Comparison of ENCODE assay signal across 21 cellular contexts in genomic region chr20:61310954-61311353, GRCh38. TPM values are rescaled to one million over a fixed set of nuclear protein-coding genes. Genes with fewer than 3 reads are reported as not detected.
A peak's percentile ranks its signal among the peaks of the same experiment; 100 is the strongest.
DNase-seq lines count a peak whose midpoint lies in the region; ATAC-seq, FAIRE-seq and TF ChIP-seq lines count a peak whose summit lies in the region.
"Had no signal": no experiment of that assay in that cellular context is flagged by ENCODE, and none has a peak within 500 bp of the region (broad histone marks: within the 10 kb centered on the region; RNA-seq: fewer than 3 reads in every experiment).

No MANE protein-coding gene starts in this region.

- no peaks in the 10 kb centered on the region for H3K9me3 ChIP-seq in HEK293 (ENCODE audit: control insufficient read depth, insufficient read depth, low read depth, low read length)
- H3K9me3 ChIP-seq in keratinocyte (ENCODE audit: control insufficient read depth, low read depth, low read length), result no peaks in the 10 kb centered on the region
- H3K9me3 ChIP-seq: A549, Caco-2, SK-N-SH had no signal

- H3K36me3 Mint-ChIP-seq in natural killer cell treated with Interleukin-12 subunit alpha and Interleukin-12 subunit beta and Interleukin-15 and Interleukin-18, amount 100 ng/mL, for 72 hours, result no peaks in the 10 kb centered on the region
- no peaks in the 10 kb centered on the region for H3K36me3 Mint-ChIP-seq in activated CD4-positive, alpha-beta memory T cell treated with anti-CD3 and anti-CD28 coated beads, Interleukin-2, amount 10 ng/mL, durations not matched to agents 7 days and 5 days (ENCODE audit: low read depth)

- H3K9ac ChIP-seq in keratinocyte (ENCODE audit: control insufficient read depth, extremely low read depth, insufficient read depth, low read length), result no peak overlapping the region
- H3K9ac ChIP-seq: SK-N-SH had no signal

- peaks cover 18% of the 10 kb centered on the region for H3K79me2 ChIP-seq in keratinocyte (ENCODE audit: control insufficient read depth, insufficient read depth, low read length)

- no peaks in the 10 kb centered on the region for H3K4me1 ChIP-seq in HEK293 (ENCODE audit: control insufficient read depth, insufficient read depth, low read length)
- H3K4me1 ChIP-seq in keratinocyte (ENCODE audit: control insufficient read depth, extremely low read depth, insufficient read depth, low read length), result peaks cover 23% of the 10 kb centered on the region
- H3K4me1 ChIP-seq: Caco-2 had no signal

- H3K9me3 Mint-ChIP-seq in natural killer cell treated with Interleukin-12 subunit alpha and Interleukin-12 subunit beta and Interleukin-15 and Interleukin-18, amount 100 ng/mL, for 72 hours, result no peaks in the 10 kb centered on the region
- H3K9me3 Mint-ChIP-seq in activated CD4-positive, alpha-beta memory T cell treated with anti-CD3 and anti-CD28 coated beads, Interleukin-2, amount 10 ng/mL, durations not matched to agents 7 days and 5 days, result peaks cover 9% of the 10 kb centered on the region

- H3K27ac ChIP-seq in HEK293 (ENCODE audit: extremely low read depth, low read depth, low read length), result no peak overlapping the region
- H3K27ac ChIP-seq in keratinocyte (ENCODE audit: control insufficient read depth, insufficient read depth, low read length), result no peak overlapping the region
- H3K27ac ChIP-seq: A549 had no signal

- no peak overlapping the region for H3K27ac Mint-ChIP-seq in natural killer cell treated with Interleukin-12 subunit alpha and Interleukin-12 subunit beta and Interleukin-15 and Interleukin-18, amount 100 ng/mL, for 72 hours
- no peak overlapping the region for H3K27ac Mint-ChIP-seq in activated CD4-positive, alpha-beta memory T cell treated with anti-CD3 and anti-CD28 coated beads, Interleukin-2, amount 10 ng/mL, durations not matched to agents 7 days and 5 days
- H3K27ac Mint-ChIP-seq: CD4-positive, alpha-beta T cell had no signal

- peaks cover 57% of the 10 kb centered on the region for H4K20me1 ChIP-seq in keratinocyte (ENCODE audit: control insufficient read depth, extremely low read depth, insufficient read depth, low read length)

- no peak for ATAC-seq in natural killer cell treated with Interleukin-12 subunit alpha and Interleukin-12 subunit beta and Interleukin-15 and Interleukin-18, amount 100 ng/mL, for 72 hours
- ATAC-seq: A549, GM12878 had no signal

- H3K36me3 ChIP-seq in HEK293 (ENCODE audit: control insufficient read depth in 2 of 2, insufficient read depth in 1 of 2, low read length in 2 of 2) (no peaks in the 10 kb centered on the region), bronchial epithelial cell (ENCODE audit: control insufficient read depth, insufficient read depth, low read length) (no peaks in the 10 kb centered on the region), keratinocyte (ENCODE audit: control insufficient read depth in 2 of 2, extremely low read depth in 1 of 2, insufficient read depth in 2 of 2, low read length in 2 of 2) (no peaks in the 10 kb centered on the region)

- POLR2A ChIA-PET in HEK293 (lab: Yijun Ruan, JAX), result no interaction called here
- POLR2A ChIA-PET in activated CD4-positive, alpha-beta memory T cell treated with anti-CD3 and anti-CD28 coated beads, Interleukin-2, amount 10 ng/mL, durations not matched to agents 7 days and 5 days (lab: Charles Lee), result no interaction called here

- H3K9me1 ChIP-seq in keratinocyte (ENCODE audit: control insufficient read depth, extremely low read depth, insufficient read depth, low read length), result no peaks in the 10 kb centered on the region

- no peak overlapping the region for H3K4me3 ChIP-seq in HEK293 (ENCODE audit: low read depth, low read length)
- no peak overlapping the region for H3K4me3 ChIP-seq in bronchial epithelial cell (ENCODE audit: low read depth, low read length)
- H3K4me3 ChIP-seq in keratinocyte (ENCODE audit: control insufficient read depth in 2 of 3, extremely low read depth in 1 of 3, insufficient read depth in 2 of 3, low read depth in 1 of 3, low read length in 3 of 3), result no peak overlapping the region
- H3K4me3 ChIP-seq: A549, GM12878 had no signal

- no peak for FAIRE-seq in bronchial epithelial cell (lab: Jason Lieb, UNC)
- peak; percentile 55 for FAIRE-seq in keratinocyte (lab: Jason Lieb, UNC)
- FAIRE-seq: A549, GM12878, GM19239, RCC 7860 had no signal

- H3K4me3 Mint-ChIP-seq in natural killer cell treated with Interleukin-12 subunit alpha and Interleukin-12 subunit beta and Interleukin-15 and Interleukin-18, amount 100 ng/mL, for 72 hours, result no peak overlapping the region
- no peak overlapping the region for H3K4me3 Mint-ChIP-seq in activated CD4-positive, alpha-beta memory T cell treated with anti-CD3 and anti-CD28 coated beads, Interleukin-2, amount 10 ng/mL, durations not matched to agents 7 days and 5 days
- H3K4me3 Mint-ChIP-seq: CD4-positive, alpha-beta T cell had no signal

- H3K27me3 ChIP-seq in bronchial epithelial cell (ENCODE audit: control insufficient read depth, insufficient read depth, low read length) (no peaks in the 10 kb centered on the region), keratinocyte (ENCODE audit: control insufficient read depth, extremely low read depth, insufficient read depth, low read length) (no peaks in the 10 kb centered on the region)

- no peaks in the 10 kb centered on the region for H3K27me3 Mint-ChIP-seq in natural killer cell treated with Interleukin-12 subunit alpha and Interleukin-12 subunit beta and Interleukin-15 and Interleukin-18, amount 100 ng/mL, for 72 hours
- no peaks in the 10 kb centered on the region for H3K27me3 Mint-ChIP-seq in activated CD4-positive, alpha-beta memory T cell treated with anti-CD3 and anti-CD28 coated beads, Interleukin-2, amount 10 ng/mL, durations not matched to agents 7 days and 5 days
- H3K27me3 Mint-ChIP-seq: CD4-positive, alpha-beta T cell had no signal

- no peak overlapping the region for H3K4me2 ChIP-seq in keratinocyte (ENCODE audit: control insufficient read depth, extremely low read depth, insufficient read depth, low read depth, low read length)
- H3K4me2 ChIP-seq: A549, SK-N-SH had no signal

- CTCF ChIA-PET in HEK293 (lab: Yijun Ruan, JAX), result no interaction called here
- CTCF ChIA-PET in activated CD4-positive, alpha-beta memory T cell treated with anti-CD3 and anti-CD28 coated beads, Interleukin-2, amount 10 ng/mL, durations not matched to agents 7 days and 5 days (lab: Charles Lee), result no interaction called here

- peak; percentile 45 for DNase-seq in bronchial epithelial cell (ENCODE audit: low read depth)
- peak; percentile 19 for DNase-seq in keratinocyte (ENCODE audit: low read depth, low spot score)
- peak; percentile 60 for DNase-seq in putamen (ENCODE audit: low spot score)
- DNase-seq in activated CD4-positive, alpha-beta T cell treated with anti-CD3 and anti-CD28 coated beads for 48 hours, result no peak
- no peak for DNase-seq in effector CD4-positive, alpha-beta T cell
- DNase-seq in natural killer cell treated with Interleukin-12 subunit alpha and Interleukin-12 subunit beta and Interleukin-15 and Interleukin-18, amount 100 ng/mL, for 72 hours (ENCODE audit: low spot score), result no peak
- DNase-seq in activated CD4-positive, alpha-beta memory T cell treated with anti-CD3 and anti-CD28 coated beads, Interleukin-2, amount 10 ng/mL, durations not matched to agents 7 days and 5 days, result no peak
- DNase-seq: Caco-2; CD4-positive, alpha-beta T cell; EL; NCI-H1092 treated with DMSO at 0.1 percent for 48 hours; NCI-H2081; NK-92 treated with Interleukin-12 subunit alpha and Interleukin-12 subunit beta, amount 100 ng/mL, for 24 hours; SHP77; SK-N-SH had no signal

- H2AFZ ChIP-seq in keratinocyte (ENCODE audit: control insufficient read depth, low read length), result no peak overlapping the region

- dilution Hi-C loops in keratinocyte (cut with MboI; ENCODE audit: extremely low pct_ligation_motif_present, low sequenced_read_pairs), result no loop called here

- no peaks in the 10 kb centered on the region for H3K4me1 Mint-ChIP-seq in natural killer cell treated with Interleukin-12 subunit alpha and Interleukin-12 subunit beta and Interleukin-15 and Interleukin-18, amount 100 ng/mL, for 72 hours (ENCODE audit: low read depth in 2 of 2)
- no peaks in the 10 kb centered on the region for H3K4me1 Mint-ChIP-seq in activated CD4-positive, alpha-beta memory T cell treated with anti-CD3 and anti-CD28 coated beads, Interleukin-2, amount 10 ng/mL, durations not matched to agents 7 days and 5 days

- TF ChIP-seq CTCF in HEK293 (tag by site-specific recombination; IDR thresholded peaks at IDR 0.05), result no peak
- TF ChIP-seq CTCF in bronchial epithelial cell (IDR thresholded peaks at IDR 0.05; ENCODE audit: insufficient read depth, low read length, severe bottlenecking), result no peak
- TF ChIP-seq CTCF in keratinocyte (optimal IDR thresholded peaks at IDR 0.05 in 1 of 3, IDR thresholded peaks at IDR 0.05 in 1 of 3, conservative IDR thresholded peaks at IDR 0.05 in 1 of 3; ENCODE audit: extremely low read depth in 1 of 3, insufficient read depth in 2 of 3, low read length in 3 of 3), result no peak

TF ChIP-seq in HEK293, 187 proteins besides CTCF, POLR2A, EP300 and RAD21 (continues in another document):
- TF ChIP-seq ZNF175 (tag by site-specific recombination; IDR thresholded peaks at IDR 0.05) (no peak), ZNF341 (tag by site-specific recombination; IDR thresholded peaks at IDR 0.05; ENCODE audit: low read depth) (no peak), WT1 (tag by site-specific recombination; IDR thresholded peaks at IDR 0.05) (no peak), ZNF221 (tag by site-specific recombination; IDR thresholded peaks at IDR 0.05; ENCODE audit: borderline replicate concordance) (no peak), ZNF157 (tag by site-specific recombination; IDR thresholded peaks at IDR 0.05) (no peak), ZNF555 (tag by site-specific recombination; conservative IDR thresholded peaks at IDR 0.05) (no peak)

RNA-seq across cellular contexts. Expression of gene CDH4, which starts 58.9 kb away (rescaled TPM):
- 5.4 and 12.1 TPM in 2 replicates for total RNA-seq in bronchial epithelial cell
- 1.1 to 7.9 TPM (median 2.2 TPM) in 3 replicates for polyA plus RNA-seq in keratinocyte
- polyA plus RNA-seq in keratinocyte (2011; ENCODE audit: low read depth), result 3.1 TPM
- 1.4 and 2.8 TPM in 2 replicates for polyA plus RNA-seq in keratinocyte (2011; cell fraction: cytosol; rRNA removed)
- 6.6 and 8.1 TPM in 2 replicates for polyA plus RNA-seq in keratinocyte (2011; cell fraction: nucleus; rRNA removed)
- polyA plus RNA-seq in keratinocyte (2012; ENCODE audit: low replicate concordance), result 6.3 and 12.5 TPM in 2 replicates
- 4.2 to 41.0 TPM (median 7.3 TPM) in 3 replicates for polyA minus RNA-seq in keratinocyte
- 7.7 TPM for polyA minus RNA-seq in keratinocyte (2011; cell fraction: cytosol; rRNA and poly(A)+ RNA removed)
- polyA minus RNA-seq in keratinocyte (2011; cell fraction: nucleus; rRNA and poly(A)+ RNA removed), result 13.7 and 16.7 TPM in 2 replicates
- total RNA-seq in natural killer cell treated with Interleukin-12 subunit alpha and Interleukin-12 subunit beta and Interleukin-15 and Interleukin-18, amount 100 ng/mL, for 72 hours, result not detected
- total RNA-seq in activated CD4-positive, alpha-beta memory T cell treated with anti-CD3 and anti-CD28 coated beads, Interleukin-2, amount 10 ng/mL, durations not matched to agents 7 days and 5 days, result under 1 TPM; 0.15 to 0.20 TPM
- total RNA-seq: Caco-2, GM12878, NCI-H460 had no signal
- polyA plus RNA-seq: GM12878, SK-N-SH had no signal

Comparison
In these comparisons a context has a peak if more than half of its experiments do, and no peak if none do; other contexts are left out.
1. DNase-seq: peak in bronchial epithelial cell (single experiment), keratinocyte (single experiment) and putamen (single experiment); none in activated CD4-positive, alpha-beta T cell treated with anti-CD3 and anti-CD28 coated beads for 48 hours (single experiment), effector CD4-positive, alpha-beta T cell (single experiment), natural killer cell treated with Interleukin-12 subunit alpha and Interleukin-12 subunit beta and Interleukin-15 and Interleukin-18, amount 100 ng/mL, for 72 hours (single experiment) and activated CD4-positive, alpha-beta memory T cell treated with anti-CD3 and anti-CD28 coated beads, Interleukin-2, amount 10 ng/mL, durations not matched to agents 7 days and 5 days (single experiment).